Comparison of ENCODE assay signal across 1 cellular context in the genomic region with DNA sequence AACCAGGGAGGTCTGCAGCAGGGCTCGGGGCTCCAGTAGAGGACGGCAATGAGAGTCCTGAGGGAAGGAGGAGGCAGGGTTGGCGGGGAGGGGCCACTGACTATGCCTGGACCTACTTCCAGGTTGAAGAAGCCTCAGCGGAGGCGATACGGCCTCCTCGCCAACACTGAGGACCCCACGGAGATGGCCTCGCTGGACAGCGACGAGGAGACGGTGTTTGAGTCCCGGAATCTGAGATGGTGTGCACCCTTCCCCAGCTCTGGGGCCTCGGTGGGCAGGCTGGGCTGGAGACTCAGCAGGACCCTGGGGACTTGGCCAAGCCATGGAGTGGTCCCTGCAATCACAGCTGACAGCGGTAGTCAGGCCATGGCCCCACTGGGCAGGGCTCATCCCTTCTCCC.
TF ChIP-seq lines count a peak whose summit lies in the region.

No MANE protein-coding gene starts in this region.

TF ChIP-seq in HCT116, 20 proteins besides CTCF, POLR2A, EP300 and RAD21:
- no peak for TF ChIP-seq JUND (IDR thresholded peaks at IDR 0.05)
- no peak for TF ChIP-seq REST (IDR thresholded peaks at IDR 0.05; ENCODE audit: low read depth)
- no peak for TF ChIP-seq FOSL1 (IDR thresholded peaks at IDR 0.05; ENCODE audit: low read depth)
- no peak for TF ChIP-seq CBX3 (IDR thresholded peaks at IDR 0.05; ENCODE audit: low read depth)
- TF ChIP-seq EGR1 (IDR thresholded peaks at IDR 0.05; ENCODE audit: low read depth) = no peak
- no peak for TF ChIP-seq CEBPB (IDR thresholded peaks at IDR 0.05; ENCODE audit: low read depth)
- no peak for TF ChIP-seq EZH2 (IDR thresholded peaks at IDR 0.05)
- TF ChIP-seq ELF1 (IDR thresholded peaks at IDR 0.05; ENCODE audit: borderline replicate concordance, low read depth) = no peak
- TF ChIP-seq SP1 (IDR thresholded peaks at IDR 0.05; ENCODE audit: low read depth) = no peak
- no peak for TF ChIP-seq YY1 (IDR thresholded peaks at IDR 0.05; ENCODE audit: extremely low read depth, insufficient replicate concordance, low read depth, low read length)
- TF ChIP-seq, protein P1, sequence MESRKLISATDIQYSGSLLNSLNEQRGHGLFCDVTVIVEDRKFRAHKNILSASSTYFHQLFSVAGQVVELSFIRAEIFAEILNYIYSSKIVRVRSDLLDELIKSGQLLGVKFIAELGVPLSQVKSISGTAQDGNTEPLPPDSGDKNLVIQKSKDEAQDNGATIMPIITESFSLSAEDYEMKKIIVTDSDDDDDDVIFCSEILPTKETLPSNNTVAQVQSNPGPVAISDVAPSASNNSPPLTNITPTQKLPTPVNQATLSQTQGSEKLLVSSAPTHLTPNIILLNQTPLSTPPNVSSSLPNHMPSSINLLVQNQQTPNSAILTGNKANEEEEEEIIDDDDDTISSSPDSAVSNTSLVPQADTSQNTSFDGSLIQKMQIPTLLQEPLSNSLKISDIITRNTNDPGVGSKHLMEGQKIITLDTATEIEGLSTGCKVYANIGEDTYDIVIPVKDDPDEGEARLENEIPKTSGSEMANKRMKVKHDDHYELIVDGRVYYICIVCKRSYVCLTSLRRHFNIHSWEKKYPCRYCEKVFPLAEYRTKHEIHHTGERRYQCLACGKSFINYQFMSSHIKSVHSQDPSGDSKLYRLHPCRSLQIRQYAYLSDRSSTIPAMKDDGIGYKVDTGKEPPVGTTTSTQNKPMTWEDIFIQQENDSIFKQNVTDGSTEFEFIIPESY (IDR thresholded peaks at IDR 0.05; ENCODE audit: extremely low read depth, insufficient replicate concordance, low read length) = no peak
- TF ChIP-seq POLR2AphosphoS5 (IDR thresholded peaks at IDR 0.05; ENCODE audit: low read depth, low read length) = no peak
- TF ChIP-seq EZH2phosphoT487 (IDR thresholded peaks at IDR 0.05; ENCODE audit: borderline replicate concordance) = no peak
- no peak for TF ChIP-seq TCF7L2 (IDR thresholded peaks at IDR 0.05; ENCODE audit: borderline replicate concordance, extremely low read depth, insufficient read depth, insufficient read length)
- TF ChIP-seq SIN3A (IDR thresholded peaks at IDR 0.05; ENCODE audit: low read depth) = no peak
- no peak for TF ChIP-seq ATF3 (IDR thresholded peaks at IDR 0.05)
- TF ChIP-seq ZFX (IDR thresholded peaks at IDR 0.05) = no peak
- TF ChIP-seq SRF (IDR thresholded peaks at IDR 0.05; ENCODE audit: low read depth) = no peak
- TF ChIP-seq, protein P2, sequence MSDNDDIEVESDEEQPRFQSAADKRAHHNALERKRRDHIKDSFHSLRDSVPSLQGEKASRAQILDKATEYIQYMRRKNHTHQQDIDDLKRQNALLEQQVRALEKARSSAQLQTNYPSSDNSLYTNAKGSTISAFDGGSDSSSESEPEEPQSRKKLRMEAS (IDR thresholded peaks at IDR 0.05) = no peak
